8 cellular contexts compared by ENCODE assay signal in genomic region chr3:196867155-196867506, GRCh38. TPM values are rescaled to one million over a fixed set of nuclear protein-coding genes. Genes with fewer than 3 reads are reported as not detected.
DNase-seq lines count a peak whose midpoint lies in the region; ATAC-seq, FAIRE-seq and TF ChIP-seq lines count a peak whose summit lies in the region.

No MANE protein-coding gene starts in this region.

- peaks cover 13% of the 10 kb centered on the region for H3K36me3 ChIP-seq in DOHH2 (ENCODE audit: control insufficient read depth, low read length)
- no peaks in the 10 kb centered on the region for H3K36me3 ChIP-seq in effector memory CD4-positive, alpha-beta T cell (ENCODE audit: control insufficient read depth, insufficient read depth, low read length)
- peaks cover 6% of the 10 kb centered on the region for H3K36me3 ChIP-seq in osteoblast (ENCODE audit: insufficient read depth, low read length)

- H3K4me3 ChIP-seq in DOHH2 (ENCODE audit: low read length) (peak overlapping the region; percentile 98), osteoblast (ENCODE audit: insufficient read depth, low read length) (peak overlapping the region; percentile 89)
- peak overlapping the region; percentile 91 for H3K4me3 ChIP-seq in effector memory CD4-positive, alpha-beta T cell (ENCODE audit: insufficient read depth, low read depth, low read length, poor library complexity, severe bottlenecking)

- H3K4me1 ChIP-seq in DOHH2 (ENCODE audit: control insufficient read depth, low read length) = peaks cover 20% of the 10 kb centered on the region
- H3K4me1 ChIP-seq in effector memory CD4-positive, alpha-beta T cell (ENCODE audit: control insufficient read depth, insufficient read depth, low read length, poor library complexity, severe bottlenecking) = peaks cover 11% of the 10 kb centered on the region
- peaks cover 15% of the 10 kb centered on the region for H3K4me1 ChIP-seq in osteoblast (ENCODE audit: insufficient read depth, low read length)

- no peaks in the 10 kb centered on the region for H3F3A ChIP-seq in DOHH2 (ENCODE audit: control insufficient read depth, insufficient read depth)

- H3K4me2 ChIP-seq in DOHH2 (ENCODE audit: low read length) (peak overlapping the region; percentile 93), osteoblast (ENCODE audit: insufficient read depth, low read length) (peak overlapping the region; percentile 80)

- H3K9me3 ChIP-seq in DOHH2 (ENCODE audit: control insufficient read depth, insufficient read depth, low read length) (peaks cover 4% of the 10 kb centered on the region; the same call in 1 of the 2 replicates), osteoblast (ENCODE audit: low read depth, low read length) (no peaks in the 10 kb centered on the region)
- H3K9me3 ChIP-seq in effector memory CD4-positive, alpha-beta T cell (ENCODE audit: control insufficient read depth, low read length) = no peaks in the 10 kb centered on the region

- H3K27ac ChIP-seq in DOHH2 (ENCODE audit: low read depth, low read length) (peak overlapping the region; percentile 14), osteoblast (ENCODE audit: low read depth, low read length) (peak overlapping the region; percentile 90)
- H3K27ac ChIP-seq in effector memory CD4-positive, alpha-beta T cell (ENCODE audit: insufficient read depth, low read length, poor library complexity, severe bottlenecking) = peak overlapping the region; percentile 91

- DNase-seq in NCI-H748 (lab: John Stamatoyannopoulos, UW; ENCODE audit: unreplicated experiment) (peak; percentile 24), osteoblast (ENCODE audit: insufficient read length, low spot score, missing footprints) (no peak), urothelium cell line (ENCODE audit: low spot score) (no peak), D341Med (ENCODE audit: low spot score) (no peak)
- DNase-seq in effector memory CD4-positive, alpha-beta T cell = no peak

- TF ChIP-seq CTCF in DOHH2 (IDR thresholded peaks at IDR 0.05; ENCODE audit: low read depth, low read length, poor library complexity, severe bottlenecking) = no peak
- TF ChIP-seq CTCF in osteoblast (IDR thresholded peaks at IDR 0.05; ENCODE audit: extremely low read depth, low read depth, low read length) = no peak

- no peak for ATAC-seq in HG03108 (IDR thresholded peaks at IDR 0.05; ENCODE audit: unreplicated experiment)
- no peak for ATAC-seq in HG02981 (IDR thresholded peaks at IDR 0.05; ENCODE audit: unreplicated experiment)

- no peak for FAIRE-seq in urothelium cell line (lab: Jason Lieb, UNC)

- H4K20me1 ChIP-seq in DOHH2 (ENCODE audit: control insufficient read depth, insufficient read depth, low read depth, low read length) = peaks cover 13% of the 10 kb centered on the region
- peaks cover 18% of the 10 kb centered on the region for H4K20me1 ChIP-seq in osteoblast (ENCODE audit: insufficient read depth, low read length)

- peak overlapping the region; percentile 100 for H2AFZ ChIP-seq in osteoblast (ENCODE audit: low read length)

- H3K79me2 ChIP-seq in DOHH2 (ENCODE audit: control insufficient read depth, low read length) (peaks cover 44% of the 10 kb centered on the region), osteoblast (ENCODE audit: insufficient read depth, low read length) (peaks cover 44% of the 10 kb centered on the region)

- H3K27me3 ChIP-seq in DOHH2 (ENCODE audit: control insufficient read depth, low read length) (no peaks in the 10 kb centered on the region), osteoblast (ENCODE audit: insufficient read depth, low read length) (no peaks in the 10 kb centered on the region)
- no peaks in the 10 kb centered on the region for H3K27me3 ChIP-seq in effector memory CD4-positive, alpha-beta T cell (replicated peaks; ENCODE audit: control insufficient read depth, insufficient read depth, low read length, poor library complexity, severe bottlenecking)

- no peaks in the 10 kb centered on the region for H3K9me2 ChIP-seq in DOHH2 (replicated peaks; ENCODE audit: control insufficient read depth, low read length)

RNA-seq across cellular contexts. Expression of gene SENP5, which starts 0.6 kb away (rescaled TPM):
- 42.4 and 43.4 TPM in 2 replicates for total RNA-seq in osteoblast

Comparison
In these comparisons a context has a peak if more than half of its experiments do, and no peak if none do; other contexts are left out.
1. H3K27ac ChIP-seq: peak in every context shown above with its lines; median percentile 91 in effector memory CD4-positive, alpha-beta T cell; 90 in osteoblast; 14 in DOHH2.